Comparison of ENCODE assay signal across 1 cellular context in genomic region chr2:98485453-98485755, GRCh38.
A peak's percentile ranks its signal among the peaks of the same experiment; 100 is the strongest.
TF ChIP-seq lines count a peak whose summit lies in the region.

No MANE protein-coding gene starts in this region.

TF ChIP-seq in GM12878, 131 proteins besides CTCF, POLR2A, EP300 and RAD21:
- TF ChIP-seq JUNB (IDR thresholded peaks at IDR 0.05) (no peak), NFIC (IDR thresholded peaks at IDR 0.05; ENCODE audit: low read depth, low read length) (0 out of 2 replicates have a peak, but pooled peaks have one; percentile 15), MXI1 (IDR thresholded peaks at IDR 0.05; ENCODE audit: low read depth, low read length) (no peak)
- TF ChIP-seq, protein P1, sequence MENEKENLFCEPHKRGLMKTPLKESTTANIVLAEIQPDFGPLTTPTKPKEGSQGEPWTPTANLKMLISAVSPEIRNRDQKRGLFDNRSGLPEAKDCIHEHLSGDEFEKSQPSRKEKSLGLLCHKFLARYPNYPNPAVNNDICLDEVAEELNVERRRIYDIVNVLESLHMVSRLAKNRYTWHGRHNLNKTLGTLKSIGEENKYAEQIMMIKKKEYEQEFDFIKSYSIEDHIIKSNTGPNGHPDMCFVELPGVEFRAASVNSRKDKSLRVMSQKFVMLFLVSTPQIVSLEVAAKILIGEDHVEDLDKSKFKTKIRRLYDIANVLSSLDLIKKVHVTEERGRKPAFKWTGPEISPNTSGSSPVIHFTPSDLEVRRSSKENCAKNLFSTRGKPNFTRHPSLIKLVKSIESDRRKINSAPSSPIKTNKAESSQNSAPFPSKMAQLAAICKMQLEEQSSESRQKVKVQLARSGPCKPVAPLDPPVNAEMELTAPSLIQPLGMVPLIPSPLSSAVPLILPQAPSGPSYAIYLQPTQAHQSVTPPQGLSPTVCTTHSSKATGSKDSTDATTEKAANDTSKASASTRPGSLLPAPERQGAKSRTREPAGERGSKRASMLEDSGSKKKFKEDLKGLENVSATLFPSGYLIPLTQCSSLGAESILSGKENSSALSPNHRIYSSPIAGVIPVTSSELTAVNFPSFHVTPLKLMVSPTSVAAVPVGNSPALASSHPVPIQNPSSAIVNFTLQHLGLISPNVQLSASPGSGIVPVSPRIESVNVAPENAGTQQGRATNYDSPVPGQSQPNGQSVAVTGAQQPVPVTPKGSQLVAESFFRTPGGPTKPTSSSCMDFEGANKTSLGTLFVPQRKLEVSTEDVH (IDR thresholded peaks at IDR 0.05; ENCODE audit: low read depth, partially characterized antibody), result no peak
